Comparison of ENCODE assay signal across 14 cellular contexts in the genomic region with DNA sequence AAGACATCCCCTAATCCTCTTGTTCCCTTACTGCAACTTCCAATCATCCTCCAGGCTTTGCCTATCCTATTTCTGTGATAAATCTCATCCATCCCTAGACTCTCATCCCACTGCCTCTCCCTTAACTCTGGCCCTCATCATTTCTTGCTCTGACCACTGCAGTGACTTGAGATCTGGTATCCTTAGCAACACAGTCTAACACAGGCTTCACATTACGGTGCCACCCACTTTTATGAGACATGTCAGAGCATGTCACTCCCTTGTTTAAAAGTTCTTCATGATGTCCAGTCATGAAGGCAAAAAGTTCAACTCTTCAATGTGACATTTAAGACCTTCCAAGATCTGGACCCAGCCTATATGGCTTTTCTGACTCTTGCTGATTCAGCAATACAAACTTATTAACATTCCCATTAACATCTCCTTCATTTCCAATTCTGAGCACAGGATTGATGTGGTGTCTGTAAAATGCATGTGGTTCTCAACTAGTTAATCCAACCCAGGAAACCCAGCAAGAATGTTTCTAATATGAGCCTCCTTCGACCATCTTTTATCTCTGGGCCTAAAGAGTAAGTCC.
DNase-seq lines count a peak whose midpoint lies in the region; ATAC-seq and TF ChIP-seq lines count a peak whose summit lies in the region.
"Had no signal": no experiment of that assay in that cellular context is flagged by ENCODE, and none has a peak within 500 bp of the region (broad histone marks: within the 10 kb centered on the region; RNA-seq: fewer than 3 reads in every experiment).

No MANE protein-coding gene starts in this region.

- H3K4me3 ChIP-seq in mammary epithelial cell (replicated peaks in 1 of 3; ENCODE audit: insufficient read depth in 1 of 3, low read depth in 2 of 3, low read length in 3 of 3), result no peak overlapping the region

- H3K27ac Mint-ChIP-seq in MCF 10A (ENCODE audit: low read depth, unreplicated experiment), result peak overlapping the region; percentile 64
- H3K27ac Mint-ChIP-seq: B cell; CD4-positive, alpha-beta T cell; HFFc6 had no signal

- no peaks in the 10 kb centered on the region for H3K9me3 ChIP-seq in mammary epithelial cell (replicated peaks; ENCODE audit: insufficient read depth, low read length)

- WGBS in mammary epithelial cell (ENCODE audit: low coverage, missing lambda C conversion rate), result 0% methylated on average over 1 of the region's 2 CpGs

- H3K4me2 ChIP-seq in mammary epithelial cell (ENCODE audit: insufficient read depth, low read depth, low read length), result no peak overlapping the region

- POLR2A ChIA-PET in MCF 10A (lab: Yijun Ruan, JAX), result interaction anchor here (0.7 kb wide), 1 partner anchor 9 kb away, joined by 3 read pairs; no protein-coding TSS in a partner anchor

- intact Hi-C loops in MCF 10A (cut with micrococcal nuclease), result no loop called here
- intact Hi-C loops in mammary epithelial cell (cut with micrococcal nuclease), result no loop called here

- dilution Hi-C loops in mammary epithelial cell (cut with HindIII; ENCODE audit: low sequenced_read_pairs), result no loop called here

- H3K4me3 Mint-ChIP-seq in MCF 10A (ENCODE audit: unreplicated experiment), result no peak overlapping the region
- H3K4me3 Mint-ChIP-seq: B cell; CD4-positive, alpha-beta T cell; HFFc6 had no signal

- CTCF ChIA-PET in MCF 10A (lab: Yijun Ruan, JAX), result no interaction called here
- CTCF ChIA-PET in mammary epithelial cell (lab: Charles Lee; ENCODE audit: low non-redundant PET), result no interaction called here

- in situ Hi-C loops in mammary epithelial cell (cut with MboI; ENCODE audit: low sequenced_read_pairs in 2 of 2), result no loop called here

- no peak for TF ChIP-seq POLR2A in GM18505 (IDR thresholded peaks at IDR 0.05; ENCODE audit: borderline replicate concordance, extremely low read depth, insufficient read depth, insufficient read length)

- no TSS peak for BruUV-seq in MCF 10A (replicated peaks; lab: Mats Ljungman, UMichigan)
- BruUV-seq in mammary epithelial cell (replicated peaks; lab: Mats Ljungman, UMichigan), result no TSS peak

- H3K4me1 ChIP-seq in mammary epithelial cell (ENCODE audit: insufficient read depth, low read length), result no peaks in the 10 kb centered on the region

- no peak for TF ChIP-seq CTCF in MCF 10A (IDR thresholded peaks at IDR 0.05; ENCODE audit: unreplicated experiment)
- no peak for TF ChIP-seq CTCF in mammary epithelial cell (conservative IDR thresholded peaks at IDR 0.05 in 1 of 2, IDR thresholded peaks at IDR 0.05 in 1 of 2; ENCODE audit: extremely low read depth in 1 of 2, insufficient read depth in 1 of 2, low read depth in 1 of 2, low read length in 2 of 2)

- H3K4me1 Mint-ChIP-seq in MCF 10A (ENCODE audit: insufficient read depth, unreplicated experiment), result peaks cover 6% of the 10 kb centered on the region
- H3K4me1 Mint-ChIP-seq: B cell had no signal

- no peaks in the 10 kb centered on the region for H3K36me3 Mint-ChIP-seq in MCF 10A (ENCODE audit: insufficient read depth, unreplicated experiment)

- no peaks in the 10 kb centered on the region for H3K36me3 ChIP-seq in mammary epithelial cell (ENCODE audit: insufficient read depth, low read length)

- H4K20me1 ChIP-seq in mammary epithelial cell (ENCODE audit: insufficient read depth, low read length), result no peaks in the 10 kb centered on the region

- no peak overlapping the region for H3K9ac ChIP-seq in mammary epithelial cell (ENCODE audit: insufficient read depth, low read length)

- no peaks in the 10 kb centered on the region for H3K79me2 ChIP-seq in mammary epithelial cell (ENCODE audit: insufficient read depth, low read length)

- no peak overlapping the region for H2AFZ ChIP-seq in mammary epithelial cell (ENCODE audit: low read depth, low read length)

- H3K27me3 Mint-ChIP-seq in MCF 10A (ENCODE audit: insufficient read depth, unreplicated experiment), result peaks cover 49% of the 10 kb centered on the region

- peak; percentile 9 for DNase-seq in MCF 10A (ENCODE audit: unreplicated experiment)
- no peak for DNase-seq in mammary epithelial cell
- peak; percentile 63 for DNase-seq in LHCN-M2 (ENCODE audit: low read depth)
- DNase-seq in left kidney (ENCODE audit: low read depth, low spot score), result peak; percentile 5
- no peak for DNase-seq in activated T-cell treated with anti-CD3 and anti-CD28 coated beads, Interleukin-2, amount 50 U/mL, for 1 hour
- DNase-seq: C1 segment of cervical spinal cord; Calu3; CD4-positive, alpha-beta T cell; DMS 273 treated with DMSO at 0.1 percent for 48 hours; HCEC 1CT; HFFc6 had no signal

- H3K27ac ChIP-seq in mammary epithelial cell (ENCODE audit: insufficient read depth, low read depth, low read length), result no peak overlapping the region

- no peak for ATAC-seq in esophagus mucosa
- ATAC-seq in GM18505 (IDR thresholded peaks at IDR 0.05; ENCODE audit: unreplicated experiment), result no peak

- no peaks in the 10 kb centered on the region for H3K9me3 Mint-ChIP-seq in MCF 10A (ENCODE audit: unreplicated experiment)
- H3K9me3 Mint-ChIP-seq: CD4-positive, alpha-beta T cell; HFFc6 had no signal

- H3K27me3 ChIP-seq in mammary epithelial cell (ENCODE audit: insufficient read depth, low read length), result no peaks in the 10 kb centered on the region

Comparison
In these comparisons a context has a peak if more than half of its experiments do, and no peak if none do; other contexts are left out.
1. DNase-seq: peak in MCF 10A (single experiment), LHCN-M2 (single experiment) and left kidney (single experiment); none in mammary epithelial cell (single experiment) and activated T-cell treated with anti-CD3 and anti-CD28 coated beads, Interleukin-2, amount 50 U/mL, for 1 hour (single experiment).